ENCODE assay signal across 1 cellular context in genomic region chr1:170927955-170928850, GRCh38.
TF ChIP-seq lines count a peak whose summit lies in the region.

No MANE protein-coding gene starts in this region.

TF ChIP-seq in WTC11, 78 proteins besides CTCF, POLR2A, EP300 and RAD21 (continued from another document):
- TF ChIP-seq, protein P1, sequence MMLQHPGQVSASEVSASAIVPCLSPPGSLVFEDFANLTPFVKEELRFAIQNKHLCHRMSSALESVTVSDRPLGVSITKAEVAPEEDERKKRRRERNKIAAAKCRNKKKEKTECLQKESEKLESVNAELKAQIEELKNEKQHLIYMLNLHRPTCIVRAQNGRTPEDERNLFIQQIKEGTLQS (CRISPR knock-in tag; conservative IDR thresholded peaks at IDR 0.05), result no peak
- TF ChIP-seq, protein P2, sequence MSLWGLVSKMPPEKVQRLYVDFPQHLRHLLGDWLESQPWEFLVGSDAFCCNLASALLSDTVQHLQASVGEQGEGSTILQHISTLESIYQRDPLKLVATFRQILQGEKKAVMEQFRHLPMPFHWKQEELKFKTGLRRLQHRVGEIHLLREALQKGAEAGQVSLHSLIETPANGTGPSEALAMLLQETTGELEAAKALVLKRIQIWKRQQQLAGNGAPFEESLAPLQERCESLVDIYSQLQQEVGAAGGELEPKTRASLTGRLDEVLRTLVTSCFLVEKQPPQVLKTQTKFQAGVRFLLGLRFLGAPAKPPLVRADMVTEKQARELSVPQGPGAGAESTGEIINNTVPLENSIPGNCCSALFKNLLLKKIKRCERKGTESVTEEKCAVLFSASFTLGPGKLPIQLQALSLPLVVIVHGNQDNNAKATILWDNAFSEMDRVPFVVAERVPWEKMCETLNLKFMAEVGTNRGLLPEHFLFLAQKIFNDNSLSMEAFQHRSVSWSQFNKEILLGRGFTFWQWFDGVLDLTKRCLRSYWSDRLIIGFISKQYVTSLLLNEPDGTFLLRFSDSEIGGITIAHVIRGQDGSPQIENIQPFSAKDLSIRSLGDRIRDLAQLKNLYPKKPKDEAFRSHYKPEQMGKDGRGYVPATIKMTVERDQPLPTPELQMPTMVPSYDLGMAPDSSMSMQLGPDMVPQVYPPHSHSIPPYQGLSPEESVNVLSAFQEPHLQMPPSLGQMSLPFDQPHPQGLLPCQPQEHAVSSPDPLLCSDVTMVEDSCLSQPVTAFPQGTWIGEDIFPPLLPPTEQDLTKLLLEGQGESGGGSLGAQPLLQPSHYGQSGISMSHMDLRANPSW (CRISPR knock-in tag; conservative IDR thresholded peaks at IDR 0.05; ENCODE audit: low read depth), result no peak
- TF ChIP-seq FOXK1 (CRISPR knock-in tag; IDR thresholded peaks at IDR 0.05), result no peak
- TF ChIP-seq, protein P3, sequence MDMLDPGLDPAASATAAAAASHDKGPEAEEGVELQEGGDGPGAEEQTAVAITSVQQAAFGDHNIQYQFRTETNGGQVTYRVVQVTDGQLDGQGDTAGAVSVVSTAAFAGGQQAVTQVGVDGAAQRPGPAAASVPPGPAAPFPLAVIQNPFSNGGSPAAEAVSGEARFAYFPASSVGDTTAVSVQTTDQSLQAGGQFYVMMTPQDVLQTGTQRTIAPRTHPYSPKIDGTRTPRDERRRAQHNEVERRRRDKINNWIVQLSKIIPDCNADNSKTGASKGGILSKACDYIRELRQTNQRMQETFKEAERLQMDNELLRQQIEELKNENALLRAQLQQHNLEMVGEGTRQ (CRISPR knock-in tag; IDR thresholded peaks at IDR 0.05), result no peak
- no peak for TF ChIP-seq JUN (CRISPR knock-in tag; IDR thresholded peaks at IDR 0.05)
